8 cellular contexts compared by ENCODE assay signal in the genomic region with DNA sequence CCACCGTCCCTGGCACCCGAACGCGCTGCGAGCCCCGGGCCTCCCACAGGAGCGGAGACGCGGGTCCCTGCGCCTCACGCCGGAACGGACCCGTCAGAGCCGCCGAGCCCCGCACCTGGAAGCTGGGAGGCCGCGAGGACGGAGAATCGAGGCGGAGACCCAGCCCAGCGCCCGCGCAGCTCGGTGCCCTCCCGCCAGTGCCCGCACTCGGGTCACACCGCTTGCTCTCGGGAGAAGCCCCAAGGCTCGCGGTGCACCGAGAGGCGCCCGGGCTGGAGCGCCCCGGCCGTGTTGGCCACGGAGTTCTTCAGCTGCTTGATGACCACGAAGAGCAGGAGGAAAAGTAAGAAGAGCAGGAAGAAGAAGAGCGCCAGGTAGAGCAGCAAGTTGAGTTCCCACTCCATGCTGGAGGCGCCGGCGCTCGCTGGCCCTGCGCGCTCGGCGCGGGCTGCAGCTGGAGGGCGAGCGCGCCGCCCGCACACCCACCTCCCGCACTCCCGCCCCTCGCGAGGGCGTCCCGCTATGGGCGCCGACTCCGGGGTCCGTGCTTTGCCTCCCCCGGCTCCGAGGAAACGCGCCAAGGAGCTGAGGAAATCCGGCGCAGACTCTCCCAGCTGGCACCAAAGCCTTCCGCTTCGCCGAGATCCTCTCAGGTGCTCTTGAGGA. TPM values are rescaled to one million over a fixed set of nuclear protein-coding genes. Genes with fewer than 3 reads are reported as not detected.
A peak's percentile ranks its signal among the peaks of the same experiment; 100 is the strongest.
DNase-seq lines count a peak whose midpoint lies in the region; ATAC-seq lines count a peak whose summit lies in the region.

Gene SMIM43, minus strand, starts transcription at position 463 of the 666 bp plus-strand sequence. Its CDS starts 59 bp downstream, at position 404.

- peak within 1 kb of the TSS; percentile 78 for H3K4me3 ChIP-seq in skeletal muscle satellite cell (ENCODE audit: low read length)

- no peaks in the 10 kb centered on the region for H3K9me3 ChIP-seq in skeletal muscle satellite cell (replicated peaks; ENCODE audit: low read length)

- DNase-seq in NCI-H1417 (lab: John Stamatoyannopoulos, UW), result peak in 2 of 3 experiments; percentile 60 to 65
- no peak for DNase-seq in NCI-H1417 treated with DMSO at 0.1 percent for 48 hours (lab: John Stamatoyannopoulos, UW)
- DNase-seq in activated T-cell treated with anti-CD3 and anti-CD28 coated beads, Interleukin-2, amount 50 U/mL, for 4 hours, result no peak
- no peak for DNase-seq in left cardiac atrium
- DNase-seq in stimulated activated naive CD4-positive, alpha-beta T cell treated with Interleukin-2 at 50 U/mL for 16 hours (lab: John Stamatoyannopoulos, UW), result no peak
- DNase-seq in natural killer cell treated with Interleukin-12 subunit alpha and Interleukin-12 subunit beta and Interleukin-15 and Interleukin-18, amount 100 ng/mL, for 72 hours (ENCODE audit: low spot score), result no peak

- no peaks in the 10 kb centered on the region for H3K36me3 Mint-ChIP-seq in activated T-cell treated with anti-CD3 and anti-CD28 coated beads, Interleukin-2, amount 50 U/mL, for 4 hours (ENCODE audit: insufficient read depth)
- no peaks in the 10 kb centered on the region for H3K36me3 Mint-ChIP-seq in natural killer cell treated with Interleukin-12 subunit alpha and Interleukin-12 subunit beta and Interleukin-15 and Interleukin-18, amount 100 ng/mL, for 72 hours

- no peak within 1 kb of the TSS for H3K27ac Mint-ChIP-seq in natural killer cell treated with Interleukin-12 subunit alpha and Interleukin-12 subunit beta and Interleukin-15 and Interleukin-18, amount 100 ng/mL, for 72 hours

- peak within 1 kb of the TSS; percentile 49 for H3K4me3 Mint-ChIP-seq in activated T-cell treated with anti-CD3 and anti-CD28 coated beads, Interleukin-2, amount 50 U/mL, for 4 hours
- H3K4me3 Mint-ChIP-seq in natural killer cell treated with Interleukin-12 subunit alpha and Interleukin-12 subunit beta and Interleukin-15 and Interleukin-18, amount 100 ng/mL, for 72 hours, result no peak within 1 kb of the TSS

- peak within 1 kb of the TSS; percentile 74 for H3K9ac ChIP-seq in skeletal muscle satellite cell (ENCODE audit: low read depth, low read length)

- H3K9me3 Mint-ChIP-seq in activated T-cell treated with anti-CD3 and anti-CD28 coated beads, Interleukin-2, amount 50 U/mL, for 4 hours, result no peaks in the 10 kb centered on the region
- no peaks in the 10 kb centered on the region for H3K9me3 Mint-ChIP-seq in natural killer cell treated with Interleukin-12 subunit alpha and Interleukin-12 subunit beta and Interleukin-15 and Interleukin-18, amount 100 ng/mL, for 72 hours

- H3K4me2 ChIP-seq in skeletal muscle satellite cell (ENCODE audit: low read length), result peak within 1 kb of the TSS; percentile 98

- no peaks in the 10 kb centered on the region for H3K27me3 ChIP-seq in skeletal muscle satellite cell (ENCODE audit: control insufficient read depth, insufficient read depth, low read length)

- ATAC-seq in activated T-cell treated with anti-CD3 and anti-CD28 coated beads, Interleukin-2, amount 50 U/mL, for 4 hours, result peak; percentile 41
- ATAC-seq in left cardiac atrium (peak; percentile 41 to 43), GM18502 (IDR thresholded peaks at IDR 0.05; ENCODE audit: poor library complexity, unreplicated experiment) (no peak)
- no peak for ATAC-seq in natural killer cell treated with Interleukin-12 subunit alpha and Interleukin-12 subunit beta and Interleukin-15 and Interleukin-18, amount 100 ng/mL, for 72 hours

- H3K27me3 Mint-ChIP-seq in activated T-cell treated with anti-CD3 and anti-CD28 coated beads, Interleukin-2, amount 50 U/mL, for 4 hours (ENCODE audit: low read depth), result peaks cover 67% of the 10 kb centered on the region
- peaks cover 49 to 70% of the 10 kb centered on the region in 2 donors for H3K27me3 Mint-ChIP-seq in natural killer cell treated with Interleukin-12 subunit alpha and Interleukin-12 subunit beta and Interleukin-15 and Interleukin-18, amount 100 ng/mL, for 72 hours

- peaks cover 9% of the 10 kb centered on the region for H3K4me1 Mint-ChIP-seq in activated T-cell treated with anti-CD3 and anti-CD28 coated beads, Interleukin-2, amount 50 U/mL, for 4 hours (ENCODE audit: low read depth)
- peaks cover 0 to 4% of the 10 kb centered on the region in 2 donors for H3K4me1 Mint-ChIP-seq in natural killer cell treated with Interleukin-12 subunit alpha and Interleukin-12 subunit beta and Interleukin-15 and Interleukin-18, amount 100 ng/mL, for 72 hours (ENCODE audit: low read depth in 2 of 2)

- peaks cover 11% of the 10 kb centered on the region for H3K4me1 ChIP-seq in skeletal muscle satellite cell (ENCODE audit: control insufficient read depth, insufficient read depth, low read length)

- H3K36me3 ChIP-seq in skeletal muscle satellite cell (ENCODE audit: insufficient read depth, low read length), result no peaks in the 10 kb centered on the region

- intact Hi-C loops in left cardiac atrium (cut with DNase I), result no loop called here

RNA-seq across cellular contexts. Expression of gene SMIM43, which starts in this region (rescaled TPM):
- total RNA-seq in activated T-cell treated with anti-CD3 and anti-CD28 coated beads, Interleukin-2, amount 50 U/mL, for 4 hours, result not detected
- total RNA-seq in left cardiac atrium, result not detected
- total RNA-seq in skeletal muscle satellite cell (2012; rRNA removed), result not detected in 2 replicates
- not detected for total RNA-seq in natural killer cell treated with Interleukin-12 subunit alpha and Interleukin-12 subunit beta and Interleukin-15 and Interleukin-18, amount 100 ng/mL, for 72 hours

Comparison
In these comparisons a context has a peak if more than half of its experiments do, and no peak if none do; other contexts are left out.
1. DNase-seq: peak in NCI-H1417 (2 of 3); none in NCI-H1417 treated with DMSO at 0.1 percent for 48 hours (single experiment), activated T-cell treated with anti-CD3 and anti-CD28 coated beads, Interleukin-2, amount 50 U/mL, for 4 hours (single experiment), left cardiac atrium (single experiment), stimulated activated naive CD4-positive, alpha-beta T cell treated with Interleukin-2 at 50 U/mL for 16 hours (single experiment) and natural killer cell treated with Interleukin-12 subunit alpha and Interleukin-12 subunit beta and Interleukin-15 and Interleukin-18, amount 100 ng/mL, for 72 hours (single experiment).
2. Peak in ATAC-seq in activated T-cell treated with anti-CD3 and anti-CD28 coated beads, Interleukin-2, amount 50 U/mL, for 4 hours; RNA of the gene not detected or under 1 TPM.
3. Peak in ATAC-seq in left cardiac atrium; RNA of the gene not detected or under 1 TPM.